In the genomic region with DNA sequence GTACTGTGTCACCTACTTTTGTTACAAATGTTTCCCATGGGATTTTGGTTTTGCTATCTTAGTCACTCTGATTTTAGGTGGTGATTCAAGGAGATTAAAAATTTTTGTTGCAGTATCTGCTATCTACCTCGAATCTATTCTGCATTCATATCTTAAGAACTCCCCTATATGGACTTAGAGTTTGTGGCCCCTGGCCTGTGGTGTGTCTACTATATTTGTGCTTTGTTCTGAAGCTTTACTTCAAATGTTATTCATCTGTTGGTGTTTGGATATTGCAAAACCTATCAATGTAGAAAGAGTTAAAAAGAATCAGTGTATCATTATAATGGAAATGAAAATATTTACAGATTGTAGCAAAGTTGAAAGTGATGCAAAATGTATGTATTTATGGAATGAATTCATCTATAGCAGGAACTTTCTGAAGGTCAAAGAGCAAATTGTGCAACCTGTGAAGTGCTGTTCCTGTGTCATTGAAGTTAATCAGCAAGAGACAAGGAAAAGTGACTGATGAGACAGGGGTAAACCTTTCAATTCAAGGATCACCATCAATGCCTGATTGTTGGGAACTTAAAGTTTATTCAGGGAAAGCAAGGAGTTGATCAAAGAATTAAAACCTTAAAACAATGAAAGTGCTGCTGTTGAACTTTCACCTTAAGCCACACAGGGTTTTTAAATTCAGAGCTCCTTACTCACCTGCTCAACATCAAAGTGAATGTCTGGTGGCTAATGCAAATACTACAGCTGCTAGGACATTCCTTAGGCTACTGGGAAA, we compare ENCODE assay signal across 1 cellular context.
A peak's percentile ranks its signal among the peaks of the same experiment; 100 is the strongest.
TF ChIP-seq lines count a peak whose summit lies in the region.

No MANE protein-coding gene starts in this region.

TF ChIP-seq in HepG2, 621 proteins besides CTCF, POLR2A, EP300 and RAD21 (continued from another document and continues in another):
- no peak for TF ChIP-seq ZNF343 (CRISPR knock-in tag; IDR thresholded peaks at IDR 0.05)
- no peak for TF ChIP-seq ZNF776 (CRISPR knock-in tag; IDR thresholded peaks at IDR 0.05)
- no peak for TF ChIP-seq REPIN1 (CRISPR knock-in tag; IDR thresholded peaks at IDR 0.05; ENCODE audit: borderline replicate concordance, low read depth)
- peak; percentile 71; the same call in 1 of the 2 replicates for TF ChIP-seq HNF4G (IDR thresholded peaks at IDR 0.05; ENCODE audit: borderline replicate concordance, low read depth, low read length)
- peak; percentile 75; the same call in 1 of the 2 replicates for TF ChIP-seq HNF4G (CRISPR knock-in tag; IDR thresholded peaks at IDR 0.05; ENCODE audit: borderline replicate concordance, low read depth)
- TF ChIP-seq RARG (CRISPR knock-in tag; IDR thresholded peaks at IDR 0.05; ENCODE audit: low read depth): no peak
- no peak for TF ChIP-seq ZNF747 (CRISPR knock-in tag; IDR thresholded peaks at IDR 0.05; ENCODE audit: borderline replicate concordance)
- TF ChIP-seq ZFP82 (CRISPR knock-in tag; IDR thresholded peaks at IDR 0.05; ENCODE audit: borderline replicate concordance): no peak
- TF ChIP-seq RFX1 (IDR thresholded peaks at IDR 0.05): no peak
- TF ChIP-seq, protein P1, sequence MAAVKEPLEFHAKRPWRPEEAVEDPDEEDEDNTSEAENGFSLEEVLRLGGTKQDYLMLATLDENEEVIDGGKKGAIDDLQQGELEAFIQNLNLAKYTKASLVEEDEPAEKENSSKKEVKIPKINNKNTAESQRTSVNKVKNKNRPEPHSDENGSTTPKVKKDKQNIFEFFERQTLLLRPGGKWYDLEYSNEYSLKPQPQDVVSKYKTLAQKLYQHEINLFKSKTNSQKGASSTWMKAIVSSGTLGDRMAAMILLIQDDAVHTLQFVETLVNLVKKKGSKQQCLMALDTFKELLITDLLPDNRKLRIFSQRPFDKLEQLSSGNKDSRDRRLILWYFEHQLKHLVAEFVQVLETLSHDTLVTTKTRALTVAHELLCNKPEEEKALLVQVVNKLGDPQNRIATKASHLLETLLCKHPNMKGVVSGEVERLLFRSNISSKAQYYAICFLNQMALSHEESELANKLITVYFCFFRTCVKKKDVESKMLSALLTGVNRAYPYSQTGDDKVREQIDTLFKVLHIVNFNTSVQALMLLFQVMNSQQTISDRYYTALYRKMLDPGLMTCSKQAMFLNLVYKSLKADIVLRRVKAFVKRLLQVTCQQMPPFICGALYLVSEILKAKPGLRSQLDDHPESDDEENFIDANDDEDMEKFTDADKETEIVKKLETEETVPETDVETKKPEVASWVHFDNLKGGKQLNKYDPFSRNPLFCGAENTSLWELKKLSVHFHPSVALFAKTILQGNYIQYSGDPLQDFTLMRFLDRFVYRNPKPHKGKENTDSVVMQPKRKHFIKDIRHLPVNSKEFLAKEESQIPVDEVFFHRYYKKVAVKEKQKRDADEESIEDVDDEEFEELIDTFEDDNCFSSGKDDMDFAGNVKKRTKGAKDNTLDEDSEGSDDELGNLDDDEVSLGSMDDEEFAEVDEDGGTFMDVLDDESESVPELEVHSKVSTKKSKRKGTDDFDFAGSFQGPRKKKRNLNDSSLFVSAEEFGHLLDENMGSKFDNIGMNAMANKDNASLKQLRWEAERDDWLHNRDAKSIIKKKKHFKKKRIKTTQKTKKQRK (IDR thresholded peaks at IDR 0.05; ENCODE audit: low read length): no peak
- TF ChIP-seq, protein P2, sequence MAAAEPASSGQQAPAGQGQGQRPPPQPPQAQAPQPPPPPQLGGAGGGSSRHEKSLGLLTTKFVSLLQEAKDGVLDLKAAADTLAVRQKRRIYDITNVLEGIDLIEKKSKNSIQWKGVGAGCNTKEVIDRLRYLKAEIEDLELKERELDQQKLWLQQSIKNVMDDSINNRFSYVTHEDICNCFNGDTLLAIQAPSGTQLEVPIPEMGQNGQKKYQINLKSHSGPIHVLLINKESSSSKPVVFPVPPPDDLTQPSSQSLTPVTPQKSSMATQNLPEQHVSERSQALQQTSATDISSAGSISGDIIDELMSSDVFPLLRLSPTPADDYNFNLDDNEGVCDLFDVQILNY (CRISPR knock-in tag; conservative IDR thresholded peaks at IDR 0.05): no peak
- no peak for TF ChIP-seq ZNF616 (CRISPR knock-in tag; IDR thresholded peaks at IDR 0.05; ENCODE audit: low read depth)
- no peak for TF ChIP-seq ZNF382 (CRISPR knock-in tag; IDR thresholded peaks at IDR 0.05; ENCODE audit: borderline replicate concordance)
- TF ChIP-seq, protein P3, sequence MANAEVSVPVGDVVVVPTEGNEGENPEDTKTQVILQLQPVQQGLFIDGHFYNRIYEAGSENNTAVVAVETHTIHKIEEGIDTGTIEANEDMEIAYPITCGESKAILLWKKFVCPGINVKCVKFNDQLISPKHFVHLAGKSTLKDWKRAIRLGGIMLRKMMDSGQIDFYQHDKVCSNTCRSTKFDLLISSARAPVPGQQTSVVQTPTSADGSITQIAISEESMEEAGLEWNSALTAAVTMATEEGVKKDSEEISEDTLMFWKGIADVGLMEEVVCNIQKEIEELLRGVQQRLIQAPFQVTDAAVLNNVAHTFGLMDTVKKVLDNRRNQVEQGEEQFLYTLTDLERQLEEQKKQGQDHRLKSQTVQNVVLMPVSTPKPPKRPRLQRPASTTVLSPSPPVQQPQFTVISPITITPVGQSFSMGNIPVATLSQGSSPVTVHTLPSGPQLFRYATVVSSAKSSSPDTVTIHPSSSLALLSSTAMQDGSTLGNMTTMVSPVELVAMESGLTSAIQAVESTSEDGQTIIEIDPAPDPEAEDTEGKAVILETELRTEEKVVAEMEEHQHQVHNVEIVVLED (CRISPR knock-in tag; IDR thresholded peaks at IDR 0.05; ENCODE audit: borderline replicate concordance): no peak
- no peak for TF ChIP-seq ZNF224 (CRISPR knock-in tag; IDR thresholded peaks at IDR 0.05)
- TF ChIP-seq NFE2L2 (IDR thresholded peaks at IDR 0.05; ENCODE audit: low read length): no peak
- no peak for TF ChIP-seq SP140L (CRISPR knock-in tag; IDR thresholded peaks at IDR 0.05; ENCODE audit: borderline replicate concordance)
- TF ChIP-seq, protein P4, sequence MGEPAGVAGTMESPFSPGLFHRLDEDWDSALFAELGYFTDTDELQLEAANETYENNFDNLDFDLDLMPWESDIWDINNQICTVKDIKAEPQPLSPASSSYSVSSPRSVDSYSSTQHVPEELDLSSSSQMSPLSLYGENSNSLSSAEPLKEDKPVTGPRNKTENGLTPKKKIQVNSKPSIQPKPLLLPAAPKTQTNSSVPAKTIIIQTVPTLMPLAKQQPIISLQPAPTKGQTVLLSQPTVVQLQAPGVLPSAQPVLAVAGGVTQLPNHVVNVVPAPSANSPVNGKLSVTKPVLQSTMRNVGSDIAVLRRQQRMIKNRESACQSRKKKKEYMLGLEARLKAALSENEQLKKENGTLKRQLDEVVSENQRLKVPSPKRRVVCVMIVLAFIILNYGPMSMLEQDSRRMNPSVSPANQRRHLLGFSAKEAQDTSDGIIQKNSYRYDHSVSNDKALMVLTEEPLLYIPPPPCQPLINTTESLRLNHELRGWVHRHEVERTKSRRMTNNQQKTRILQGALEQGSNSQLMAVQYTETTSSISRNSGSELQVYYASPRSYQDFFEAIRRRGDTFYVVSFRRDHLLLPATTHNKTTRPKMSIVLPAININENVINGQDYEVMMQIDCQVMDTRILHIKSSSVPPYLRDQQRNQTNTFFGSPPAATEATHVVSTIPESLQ (CRISPR knock-in tag; conservative IDR thresholded peaks at IDR 0.05): no peak
- TF ChIP-seq RFXANK (CRISPR knock-in tag; IDR thresholded peaks at IDR 0.05): 0 out of 2 replicates have a peak, but pooled peaks have one; percentile 49
- TF ChIP-seq GFI1 (CRISPR knock-in tag; IDR thresholded peaks at IDR 0.05; ENCODE audit: borderline replicate concordance): 0 out of 2 replicates have a peak, but pooled peaks have one; percentile 34
- TF ChIP-seq ZNF292 (CRISPR knock-in tag; IDR thresholded peaks at IDR 0.05; ENCODE audit: borderline replicate concordance, low read depth): no peak
- TF ChIP-seq RFXAP (CRISPR knock-in tag; IDR thresholded peaks at IDR 0.05; ENCODE audit: borderline replicate concordance): no peak
- TF ChIP-seq, protein P5, sequence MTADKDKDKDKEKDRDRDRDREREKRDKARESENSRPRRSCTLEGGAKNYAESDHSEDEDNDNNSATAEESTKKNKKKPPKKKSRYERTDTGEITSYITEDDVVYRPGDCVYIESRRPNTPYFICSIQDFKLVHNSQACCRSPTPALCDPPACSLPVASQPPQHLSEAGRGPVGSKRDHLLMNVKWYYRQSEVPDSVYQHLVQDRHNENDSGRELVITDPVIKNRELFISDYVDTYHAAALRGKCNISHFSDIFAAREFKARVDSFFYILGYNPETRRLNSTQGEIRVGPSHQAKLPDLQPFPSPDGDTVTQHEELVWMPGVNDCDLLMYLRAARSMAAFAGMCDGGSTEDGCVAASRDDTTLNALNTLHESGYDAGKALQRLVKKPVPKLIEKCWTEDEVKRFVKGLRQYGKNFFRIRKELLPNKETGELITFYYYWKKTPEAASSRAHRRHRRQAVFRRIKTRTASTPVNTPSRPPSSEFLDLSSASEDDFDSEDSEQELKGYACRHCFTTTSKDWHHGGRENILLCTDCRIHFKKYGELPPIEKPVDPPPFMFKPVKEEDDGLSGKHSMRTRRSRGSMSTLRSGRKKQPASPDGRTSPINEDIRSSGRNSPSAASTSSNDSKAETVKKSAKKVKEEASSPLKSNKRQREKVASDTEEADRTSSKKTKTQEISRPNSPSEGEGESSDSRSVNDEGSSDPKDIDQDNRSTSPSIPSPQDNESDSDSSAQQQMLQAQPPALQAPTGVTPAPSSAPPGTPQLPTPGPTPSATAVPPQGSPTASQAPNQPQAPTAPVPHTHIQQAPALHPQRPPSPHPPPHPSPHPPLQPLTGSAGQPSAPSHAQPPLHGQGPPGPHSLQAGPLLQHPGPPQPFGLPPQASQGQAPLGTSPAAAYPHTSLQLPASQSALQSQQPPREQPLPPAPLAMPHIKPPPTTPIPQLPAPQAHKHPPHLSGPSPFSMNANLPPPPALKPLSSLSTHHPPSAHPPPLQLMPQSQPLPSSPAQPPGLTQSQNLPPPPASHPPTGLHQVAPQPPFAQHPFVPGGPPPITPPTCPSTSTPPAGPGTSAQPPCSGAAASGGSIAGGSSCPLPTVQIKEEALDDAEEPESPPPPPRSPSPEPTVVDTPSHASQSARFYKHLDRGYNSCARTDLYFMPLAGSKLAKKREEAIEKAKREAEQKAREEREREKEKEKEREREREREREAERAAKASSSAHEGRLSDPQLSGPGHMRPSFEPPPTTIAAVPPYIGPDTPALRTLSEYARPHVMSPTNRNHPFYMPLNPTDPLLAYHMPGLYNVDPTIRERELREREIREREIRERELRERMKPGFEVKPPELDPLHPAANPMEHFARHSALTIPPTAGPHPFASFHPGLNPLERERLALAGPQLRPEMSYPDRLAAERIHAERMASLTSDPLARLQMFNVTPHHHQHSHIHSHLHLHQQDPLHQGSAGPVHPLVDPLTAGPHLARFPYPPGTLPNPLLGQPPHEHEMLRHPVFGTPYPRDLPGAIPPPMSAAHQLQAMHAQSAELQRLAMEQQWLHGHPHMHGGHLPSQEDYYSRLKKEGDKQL (CRISPR knock-in tag; IDR thresholded peaks at IDR 0.05; ENCODE audit: low read depth): peak; percentile 39; the same call in 1 of the 2 replicates
- TF ChIP-seq ZFYVE20 (CRISPR knock-in tag; IDR thresholded peaks at IDR 0.05; ENCODE audit: borderline replicate concordance, low read depth): no peak
- TF ChIP-seq ZNF274 (CRISPR knock-in tag; IDR thresholded peaks at IDR 0.05): no peak
- TF ChIP-seq, protein P6, sequence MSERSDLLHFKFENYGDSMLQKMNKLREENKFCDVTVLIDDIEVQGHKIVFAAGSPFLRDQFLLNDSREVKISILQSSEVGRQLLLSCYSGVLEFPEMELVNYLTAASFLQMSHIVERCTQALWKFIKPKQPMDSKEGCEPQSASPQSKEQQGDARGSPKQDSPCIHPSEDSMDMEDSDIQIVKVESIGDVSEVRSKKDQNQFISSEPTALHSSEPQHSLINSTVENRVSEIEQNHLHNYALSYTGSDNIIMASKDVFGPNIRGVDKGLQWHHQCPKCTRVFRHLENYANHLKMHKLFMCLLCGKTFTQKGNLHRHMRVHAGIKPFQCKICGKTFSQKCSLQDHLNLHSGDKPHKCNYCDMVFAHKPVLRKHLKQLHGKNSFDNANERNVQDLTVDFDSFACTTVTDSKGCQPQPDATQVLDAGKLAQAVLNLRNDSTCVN (CRISPR knock-in tag; IDR thresholded peaks at IDR 0.05; ENCODE audit: borderline replicate concordance): no peak
- no peak for TF ChIP-seq MAFK (conservative IDR thresholded peaks at IDR 0.05 in 1 of 2, IDR thresholded peaks at IDR 0.05 in 1 of 2; ENCODE audit: low read length in 2 of 2)
- TF ChIP-seq ZNF34 (CRISPR knock-in tag; IDR thresholded peaks at IDR 0.05; ENCODE audit: borderline replicate concordance): no peak
- TF ChIP-seq ZBTB1 (CRISPR knock-in tag; IDR thresholded peaks at IDR 0.05; ENCODE audit: borderline replicate concordance): no peak
- no peak for TF ChIP-seq MEF2D (CRISPR knock-in tag; IDR thresholded peaks at IDR 0.05)
- no peak for TF ChIP-seq SP4 (CRISPR knock-in tag; IDR thresholded peaks at IDR 0.05)
- TF ChIP-seq NR3C1 (CRISPR knock-in tag; IDR thresholded peaks at IDR 0.05): no peak
- no peak for TF ChIP-seq ZNF709 (CRISPR knock-in tag; IDR thresholded peaks at IDR 0.05)
- peak; percentile 73; the same call in 1 of the 2 replicates for TF ChIP-seq GATA4 (IDR thresholded peaks at IDR 0.05; ENCODE audit: borderline replicate concordance, low read depth)
- TF ChIP-seq ZNF570 (CRISPR knock-in tag; IDR thresholded peaks at IDR 0.05; ENCODE audit: borderline replicate concordance): no peak
- TF ChIP-seq, protein P7, sequence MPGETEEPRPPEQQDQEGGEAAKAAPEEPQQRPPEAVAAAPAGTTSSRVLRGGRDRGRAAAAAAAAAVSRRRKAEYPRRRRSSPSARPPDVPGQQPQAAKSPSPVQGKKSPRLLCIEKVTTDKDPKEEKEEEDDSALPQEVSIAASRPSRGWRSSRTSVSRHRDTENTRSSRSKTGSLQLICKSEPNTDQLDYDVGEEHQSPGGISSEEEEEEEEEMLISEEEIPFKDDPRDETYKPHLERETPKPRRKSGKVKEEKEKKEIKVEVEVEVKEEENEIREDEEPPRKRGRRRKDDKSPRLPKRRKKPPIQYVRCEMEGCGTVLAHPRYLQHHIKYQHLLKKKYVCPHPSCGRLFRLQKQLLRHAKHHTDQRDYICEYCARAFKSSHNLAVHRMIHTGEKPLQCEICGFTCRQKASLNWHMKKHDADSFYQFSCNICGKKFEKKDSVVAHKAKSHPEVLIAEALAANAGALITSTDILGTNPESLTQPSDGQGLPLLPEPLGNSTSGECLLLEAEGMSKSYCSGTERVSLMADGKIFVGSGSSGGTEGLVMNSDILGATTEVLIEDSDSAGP (CRISPR knock-in tag; IDR thresholded peaks at IDR 0.05; ENCODE audit: borderline replicate concordance): no peak
- no peak for TF ChIP-seq CCDC6 (CRISPR knock-in tag; IDR thresholded peaks at IDR 0.05)
- TF ChIP-seq ZNF232 (CRISPR knock-in tag; IDR thresholded peaks at IDR 0.05; ENCODE audit: borderline replicate concordance): no peak
- TF ChIP-seq EHMT2 (IDR thresholded peaks at IDR 0.05; ENCODE audit: borderline replicate concordance, low read depth, low read length): no peak
- no peak for TF ChIP-seq GABPB1 (CRISPR knock-in tag; IDR thresholded peaks at IDR 0.05)
- no peak for TF ChIP-seq KLF15 (CRISPR knock-in tag; IDR thresholded peaks at IDR 0.05; ENCODE audit: borderline replicate concordance)
- TF ChIP-seq ZNF614 (CRISPR knock-in tag; IDR thresholded peaks at IDR 0.05; ENCODE audit: borderline replicate concordance): peak; percentile 78
- TF ChIP-seq ZNF256 (CRISPR knock-in tag; conservative IDR thresholded peaks at IDR 0.05): no peak
- TF ChIP-seq ZNF577 (CRISPR knock-in tag; IDR thresholded peaks at IDR 0.05; ENCODE audit: borderline replicate concordance, low read depth): no peak
